ENCODE assay signal across 8 cellular contexts in the genomic region with DNA sequence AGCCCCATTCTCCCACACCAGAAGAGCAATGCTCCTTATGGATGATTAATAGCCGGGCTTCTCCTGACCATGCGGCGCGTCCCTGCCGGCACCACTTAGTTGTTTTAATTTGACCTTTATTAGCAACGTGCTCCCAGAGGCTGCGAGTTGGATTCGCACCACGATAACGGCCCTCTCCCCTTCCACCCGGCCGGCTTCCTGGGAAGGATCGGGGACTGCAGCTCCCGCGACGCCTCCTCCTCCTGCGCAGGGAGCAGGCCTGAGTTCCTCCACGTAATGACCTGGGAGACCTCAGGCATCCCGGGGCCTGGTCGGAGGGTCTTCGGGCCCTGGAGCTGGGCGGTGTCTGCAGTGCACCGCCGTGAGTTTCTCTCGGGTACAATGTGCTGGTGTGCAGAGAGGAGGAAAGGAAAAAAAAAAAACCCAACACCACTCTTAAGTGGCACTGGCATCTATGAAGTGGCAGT.
DNase-seq lines count a peak whose midpoint lies in the region; ATAC-seq and TF ChIP-seq lines count a peak whose summit lies in the region.

No MANE protein-coding gene starts in this region.

- no peak for DNase-seq in heart left ventricle
- DNase-seq in Right ventricle myocardium superior = no peak
- peak; percentile 38 for DNase-seq in activated naive CD8-positive, alpha-beta T cell treated with anti-CD3 and anti-CD28 coated beads, Interleukin-2, amount 10 ng/mL, durations not matched to agents 7 days and 5 days
- no peak for DNase-seq in left lobe of liver (ENCODE audit: low spot score)
- no peak for DNase-seq in vagina (ENCODE audit: extremely low spot score in 2 of 2)
- DNase-seq in dedifferentiated amniotic fluid mesenchymal stem cell (ENCODE audit: extremely low spot score) = no peak
- no peak for DNase-seq in NCI-H774 (lab: John Stamatoyannopoulos, UW)
- no peak for DNase-seq in COR-L47 (lab: John Stamatoyannopoulos, UW)

- no peak for TF ChIP-seq CTCF in heart left ventricle (IDR thresholded peaks at IDR 0.05)
- TF ChIP-seq CTCF in vagina (IDR thresholded peaks at IDR 0.05) = no peak

- POLR2A ChIA-PET in activated naive CD8-positive, alpha-beta T cell treated with anti-CD3 and anti-CD28 coated beads, Interleukin-2, amount 10 ng/mL, durations not matched to agents 7 days and 5 days (lab: Charles Lee) = no interaction called here

- H3K27me3 Mint-ChIP-seq in activated naive CD8-positive, alpha-beta T cell treated with anti-CD3 and anti-CD28 coated beads, Interleukin-2, amount 10 ng/mL, durations not matched to agents 7 days and 5 days = peaks cover 87% of the 10 kb centered on the region

- H3K9me3 Mint-ChIP-seq in activated naive CD8-positive, alpha-beta T cell treated with anti-CD3 and anti-CD28 coated beads, Interleukin-2, amount 10 ng/mL, durations not matched to agents 7 days and 5 days = no peaks in the 10 kb centered on the region

- WGBS in heart left ventricle, 4 donors = 0 to 1% (median 1%) methylated on average over 24 to 25 of the region's 25 CpGs

- H3K4me3 Mint-ChIP-seq in activated naive CD8-positive, alpha-beta T cell treated with anti-CD3 and anti-CD28 coated beads, Interleukin-2, amount 10 ng/mL, durations not matched to agents 7 days and 5 days = peak overlapping the region; percentile 74

- H3K36me3 Mint-ChIP-seq in activated naive CD8-positive, alpha-beta T cell treated with anti-CD3 and anti-CD28 coated beads, Interleukin-2, amount 10 ng/mL, durations not matched to agents 7 days and 5 days = no peaks in the 10 kb centered on the region

- H3K27ac Mint-ChIP-seq in activated naive CD8-positive, alpha-beta T cell treated with anti-CD3 and anti-CD28 coated beads, Interleukin-2, amount 10 ng/mL, durations not matched to agents 7 days and 5 days = no peak overlapping the region

- TF ChIP-seq POLR2A in heart left ventricle (IDR thresholded peaks at IDR 0.05) (no peak), vagina (IDR thresholded peaks at IDR 0.05) (no peak)

- no peaks in the 10 kb centered on the region for H3K9me3 ChIP-seq in heart left ventricle
- H3K9me3 ChIP-seq in vagina = no peaks in the 10 kb centered on the region

- H3K36me3 ChIP-seq in heart left ventricle (no peaks in the 10 kb centered on the region), vagina (no peaks in the 10 kb centered on the region)

- intact Hi-C loops in heart left ventricle (cut with DNase I) (no loop called here), Right ventricle myocardium superior (cut with DNase I) (no loop called here), vagina (cut with DNase I) (no loop called here)

- H3K27ac ChIP-seq in heart left ventricle = no peak overlapping the region
- H3K27ac ChIP-seq in vagina = no peak overlapping the region

- H3K27me3 ChIP-seq in heart left ventricle = peaks cover 54 to 99% (median 85%) of the 10 kb centered on the region in 9 donors
- no peaks in the 10 kb centered on the region for H3K27me3 ChIP-seq in vagina

- H3K4me3 ChIP-seq in heart left ventricle (peak overlapping the region in 11 of 12 donors; percentile 37 to 58 (median 49)), vagina (peak overlapping the region; percentile 36 to 39)

- H3K4me1 Mint-ChIP-seq in activated naive CD8-positive, alpha-beta T cell treated with anti-CD3 and anti-CD28 coated beads, Interleukin-2, amount 10 ng/mL, durations not matched to agents 7 days and 5 days = peaks cover 32% of the 10 kb centered on the region

- ATAC-seq in heart left ventricle (no peak), Right ventricle myocardium superior (ENCODE audit: poor library complexity) (no peak), left lobe of liver (peak; percentile 9)
- ATAC-seq in activated naive CD8-positive, alpha-beta T cell treated with anti-CD3 and anti-CD28 coated beads, Interleukin-2, amount 10 ng/mL, durations not matched to agents 7 days and 5 days (ENCODE audit: low read depth) = no peak

- peaks cover 0 to 52% (median 37%) of the 10 kb centered on the region in 12 donors for H3K4me1 ChIP-seq in heart left ventricle
- H3K4me1 ChIP-seq in vagina = peaks cover 43% of the 10 kb centered on the region
